In genomic region chr13:61255035-61255796, GRCh38 we compare ENCODE assay signal across 1 cellular context.
A peak's percentile ranks its signal among the peaks of the same experiment; 100 is the strongest.
TF ChIP-seq lines count a peak whose summit lies in the region.

No MANE protein-coding gene starts in this region.

TF ChIP-seq in H1, 55 proteins besides CTCF, POLR2A, EP300 and RAD21:
- TF ChIP-seq CHD7 (IDR thresholded peaks at IDR 0.05; ENCODE audit: insufficient replicate concordance, low read length) = peak; percentile 21
- peak; percentile 91 for TF ChIP-seq SRF (IDR thresholded peaks at IDR 0.05; ENCODE audit: low read depth, low read length)
- no peak for TF ChIP-seq ATF3 (IDR thresholded peaks at IDR 0.05; ENCODE audit: insufficient read depth, low read depth, low read length)
